8 cellular contexts compared by ENCODE assay signal in the genomic region with DNA sequence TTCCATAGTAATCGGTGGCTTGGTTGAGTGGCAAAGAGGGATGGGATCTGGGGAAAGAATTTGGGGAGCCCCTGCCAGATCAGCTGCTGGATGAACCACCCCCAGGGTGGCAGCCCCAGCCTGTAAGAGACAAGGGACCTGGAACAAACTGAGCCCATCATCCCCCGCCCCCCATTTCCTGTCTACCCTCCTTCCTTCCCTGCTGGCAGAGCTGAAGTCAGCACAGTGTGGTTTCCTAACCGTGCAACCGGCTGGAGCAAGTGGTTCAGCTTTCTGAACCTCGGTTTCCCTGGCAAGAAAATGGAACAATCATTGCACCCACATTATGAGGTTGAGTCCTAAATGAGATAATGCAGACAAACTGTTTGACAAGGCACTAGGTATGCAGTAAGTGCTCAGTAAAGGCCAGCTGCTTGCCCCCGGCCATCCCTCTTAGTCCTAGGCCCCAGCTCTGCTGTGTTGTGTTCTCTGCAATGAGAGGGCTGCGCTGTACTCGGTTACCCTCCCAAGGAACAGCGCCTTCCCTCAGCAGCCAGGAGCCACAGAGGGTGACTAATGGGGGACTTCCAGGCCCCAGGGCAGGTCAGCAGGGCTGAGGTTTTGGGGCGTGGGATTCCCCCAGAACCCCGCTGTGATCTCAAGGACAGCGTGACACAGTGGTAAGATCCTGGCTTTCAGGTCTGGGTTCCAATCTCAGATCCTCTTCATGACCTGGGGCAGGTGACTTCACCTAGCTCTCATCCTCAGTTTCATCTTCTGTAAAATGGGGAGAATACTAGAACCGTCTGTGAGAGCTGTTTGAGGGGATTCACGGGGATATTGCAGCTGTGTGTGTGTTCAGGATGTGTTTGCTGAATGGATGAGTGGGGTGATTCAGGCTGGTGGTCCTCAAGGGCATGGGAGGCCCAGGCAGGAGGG. TPM values are rescaled to one million over a fixed set of nuclear protein-coding genes. Genes with fewer than 3 reads are reported as not detected.
DNase-seq lines count a peak whose midpoint lies in the region; ATAC-seq, FAIRE-seq and TF ChIP-seq lines count a peak whose summit lies in the region.

No MANE protein-coding gene starts in this region.

- WGBS in H1 (ENCODE audit: extremely low coverage in 1 of 2, insufficient coverage in 1 of 2, insufficient read length in 1 of 2, insufficient replicate concordance in 2 of 2, low coverage in 1 of 2, low lambda C conversion rate in 2 of 2, missing lambda C conversion rate in 1 of 2), 2 experiments: 86% methylated on average over 14 of the region's 14 CpGs; no CpG with 5 or more reads in 1 of the 2 experiments

- no peak for FAIRE-seq in H1 (lab: Jason Lieb, UNC)

- no peak for TF ChIP-seq POLR2A in H1 (IDR thresholded peaks at IDR 0.05; ENCODE audit: control extremely low read depth in 1 of 2, low read depth in 2 of 2, low read length in 2 of 2)

- no peaks in the 10 kb centered on the region for H3K23me2 ChIP-seq in H1 (ENCODE audit: low read depth, low read length)

- H2AFZ ChIP-seq in H1 (ENCODE audit: low read length): no peak overlapping the region
- no peak overlapping the region for H2AFZ ChIP-seq in Karpas-422 (ENCODE audit: low read length)

- no peak overlapping the region; the same call in 1 of the 2 replicates for H2BK12ac ChIP-seq in H1 (ENCODE audit: low read depth, low read length)

- H4K8ac ChIP-seq in H1 (ENCODE audit: extremely low read depth, insufficient read depth, low read length): no peak overlapping the region

- ATAC-seq in Right ventricle myocardium superior (ENCODE audit: poor library complexity) (peak; percentile 36), HG03439 (IDR thresholded peaks at IDR 0.05; ENCODE audit: unreplicated experiment) (peak; percentile 87)

- H2BK15ac ChIP-seq in H1 (ENCODE audit: low read length): no peak overlapping the region

- H3K27ac ChIP-seq in H1 (ENCODE audit: low read depth, low read length) (no peak overlapping the region), Karpas-422 (ENCODE audit: low read length) (no peak overlapping the region)

- H3K4me3 ChIP-seq in H1 (ENCODE audit: extremely low read depth in 1 of 4, insufficient read depth in 2 of 4, low read depth in 3 of 4, low read length in 4 of 4) (no peak overlapping the region), Karpas-422 (ENCODE audit: low read length) (no peak overlapping the region)

- no peak overlapping the region for H3K23ac ChIP-seq in H1 (ENCODE audit: insufficient read length)

- no peak for TF ChIP-seq CTCF in H1 (IDR thresholded peaks at IDR 0.05; ENCODE audit: control extremely low read depth in 1 of 3, insufficient read depth in 1 of 3, low read depth in 1 of 3, low read length in 3 of 3)

- CTCF ChIA-PET in H1 (lab: Charles Lee; ENCODE audit: partially characterized antibody): interaction anchor here (0.7 to 22.5 kb wide), 32 partner anchors 10 to 479 kb away, joined by 3 to 523 read pairs (median 4); a partner anchor contains a TSS

- H3K9me2 ChIP-seq in Karpas-422 (replicated peaks; ENCODE audit: insufficient read depth, low read length): no peaks in the 10 kb centered on the region

- H3K36me3 ChIP-seq in H1 (ENCODE audit: control insufficient read depth in 2 of 4, insufficient read depth in 4 of 4, low read length in 3 of 4) (no peaks in the 10 kb centered on the region), Karpas-422 (ENCODE audit: insufficient read depth, low read length) (no peaks in the 10 kb centered on the region)

- H4K5ac ChIP-seq in H1 (ENCODE audit: insufficient read length, low read depth, low read length): no peak overlapping the region

- no peaks in the 10 kb centered on the region for H3K79me1 ChIP-seq in H1 (ENCODE audit: low read depth, low read length)

- no peak overlapping the region for H4K91ac ChIP-seq in H1 (replicated peaks; ENCODE audit: insufficient read length, low read length)

- H2BK5ac ChIP-seq in H1 (ENCODE audit: low read depth, low read length): no peak overlapping the region; the same call in 1 of the 2 replicates

- H3K4me2 ChIP-seq in H1 (ENCODE audit: insufficient read depth in 1 of 2, low read depth in 2 of 2, low read length in 2 of 2): no peak overlapping the region
- no peak overlapping the region for H3K4me2 ChIP-seq in Karpas-422 (ENCODE audit: low read depth, low read length, poor library complexity, severe bottlenecking)

- H4K20me1 ChIP-seq in H1 (replicated peaks in 1 of 2; ENCODE audit: control insufficient read depth in 1 of 2, insufficient read depth in 2 of 2, low read length in 2 of 2) (no peaks in the 10 kb centered on the region), Karpas-422 (ENCODE audit: insufficient read depth, low read depth, low read length) (no peaks in the 10 kb centered on the region)

- POLR2A ChIA-PET in H1 (lab: Charles Lee; ENCODE audit: partially characterized antibody): interaction anchor here (1.1 to 3.5 kb wide), 9 partner anchors 9 to 56 kb away, joined by 3 to 14 read pairs (median 4); a partner anchor contains a TSS

- TF ChIP-seq RAD21 in H1 (IDR thresholded peaks at IDR 0.05 in 1 of 2, conservative IDR thresholded peaks at IDR 0.05 in 1 of 2; ENCODE audit: low read depth in 2 of 2, low read length in 2 of 2): no peak

- H3K9ac ChIP-seq in H1 (replicated peaks in 1 of 4; ENCODE audit: extremely low read depth in 1 of 4, low read depth in 3 of 4, low read length in 3 of 4): no peak overlapping the region
- H3K9ac ChIP-seq in Karpas-422 (ENCODE audit: low read length): no peak overlapping the region

- H3K14ac ChIP-seq in H1 (ENCODE audit: insufficient read length): no peak overlapping the region

- peak; percentile 61 for DNase-seq in Right ventricle myocardium superior
- DNase-seq in cardiac septum (ENCODE audit: low spot score): no peak
- peak; percentile 77 to 80 for DNase-seq in activated CD4-positive, alpha-beta T cell treated with anti-CD3 and anti-CD28 coated beads for 4 hours
- DNase-seq in H1 (ENCODE audit: low read depth in 1 of 2, low spot score in 2 of 2): no peak
- DNase-seq in stimulated activated CD8-positive, alpha-beta memory T cell treated with anti-CD3 and anti-CD28 coated beads, Interleukin-12 subunit alpha, Interleukin-12 subunit beta, amount 100 ng/mL, for 4 hours (ENCODE audit: low read depth): peak; percentile 70
- no peak for DNase-seq in Karpas-422
- DNase-seq in NCI-H774 (lab: John Stamatoyannopoulos, UW): no peak

- H3K79me2 ChIP-seq in H1 (ENCODE audit: control insufficient read depth in 1 of 2, insufficient read depth in 2 of 2, low read length in 2 of 2) (no peaks in the 10 kb centered on the region), Karpas-422 (ENCODE audit: low read length) (no peaks in the 10 kb centered on the region)

- no peak overlapping the region for H2BK120ac ChIP-seq in H1 (replicated peaks; ENCODE audit: low read depth, low read length)

- intact Hi-C loops in Right ventricle myocardium superior (cut with DNase I): no loop called here
- intact Hi-C loops in cardiac septum (cut with DNase I): loop anchor here (10.0 kb wide), 1 partner anchor 102 kb away; a partner anchor contains a TSS

- no peak overlapping the region; the same call in 1 of the 2 replicates for H2AK5ac ChIP-seq in H1 (ENCODE audit: low read depth, low read length)

- peaks cover 0 to 6% (median 4%) of the 10 kb centered on the region in 4 experiments; a peak in 4 of 7 replicates for H3K4me1 ChIP-seq in H1 (replicated peaks in 1 of 4; ENCODE audit: control insufficient read depth in 3 of 4, insufficient read depth in 4 of 4, low read length in 3 of 4)
- H3K4me1 ChIP-seq in Karpas-422 (ENCODE audit: low read length): peaks cover 10% of the 10 kb centered on the region

- H3K27me3 ChIP-seq in H1 (replicated peaks in 1 of 4; ENCODE audit: control insufficient read depth in 3 of 4, extremely low read depth in 1 of 4, insufficient read depth in 3 of 4, low read length in 3 of 4) (no peaks in the 10 kb centered on the region), Karpas-422 (ENCODE audit: low read length) (no peaks in the 10 kb centered on the region; the same call in 1 of the 2 replicates)

- no peaks in the 10 kb centered on the region for H3K9me3 ChIP-seq in H1 (ENCODE audit: insufficient read depth in 2 of 2, low read depth in 1 of 2, low read length in 1 of 2)
- peaks cover 4% of the 10 kb centered on the region; the same call in 1 of the 2 replicates for H3K9me3 ChIP-seq in Karpas-422 (ENCODE audit: low read length)

- no peak overlapping the region for H3K18ac ChIP-seq in H1 (ENCODE audit: extremely low read depth, low read length)

- peak overlapping the region; percentile 19; the same call in 1 of the 2 replicates for H2BK20ac ChIP-seq in H1 (ENCODE audit: low read length)

- H3K4ac ChIP-seq in H1 (replicated peaks; ENCODE audit: insufficient read length, low read depth, low read length): no peak overlapping the region

- TF ChIP-seq EP300 in H1 (IDR thresholded peaks at IDR 0.05; ENCODE audit: borderline replicate concordance in 1 of 2, low read depth in 2 of 2, low read length in 2 of 2): no peak

- H3K56ac ChIP-seq in H1 (replicated peaks; ENCODE audit: insufficient read length, low read depth, low read length): peak overlapping the region; percentile 47

RNA-seq across cellular contexts. Expression of a gene that starts 16.5 kb away (rescaled TPM):
- total RNA-seq in Right ventricle myocardium superior (4.2 TPM), cardiac septum (3.1 TPM)
- total RNA-seq in H1 (2021; fragmentation: NEBNext Ultra II Directional; extraction: Animal tissue kit (Norgen Biotek cat#: 25700)): 0.13 TPM in 1 of 2 replicates, not detected in the other
- polyA plus RNA-seq in H1 (2011; rRNA removed): 0.18 and 0.19 TPM in 2 replicates
- 0.09 TPM for polyA plus RNA-seq in H1 (2011; cell fraction: cytosol; rRNA removed)
- 0.09 TPM for polyA plus RNA-seq in H1 (2011; cell fraction: nucleus; rRNA removed)
- polyA plus RNA-seq in H1 (2012, experiment 1 of 2): 0.09 TPM in 1 of 4 replicates, not detected in the others
- polyA plus RNA-seq in H1 (2012, experiment 2 of 2): not detected
- polyA plus RNA-seq in H1 (2013, experiment 1 of 2): 0.08 TPM
- polyA plus RNA-seq in H1 (2013, experiment 2 of 2): 0.06 TPM
- polyA minus RNA-seq in H1 (2011; rRNA and poly(A)+ RNA removed): 0.10 TPM in 1 of 2 replicates, not detected in the other
- not detected for polyA minus RNA-seq in H1 (2011; cell fraction: cytosol; rRNA and poly(A)+ RNA removed)
- polyA minus RNA-seq in H1 (2011; cell fraction: nucleus; rRNA and poly(A)+ RNA removed): not detected
- 0.97 and 2.5 TPM in 2 replicates for total RNA-seq in Karpas-422 (2014; rRNA removed; shearing (Covaris generic); ENCODE audit: low replicate concordance)

RNA-seq across cellular contexts. Expression of a gene that starts 19.3 kb away (rescaled TPM):
- total RNA-seq in Right ventricle myocardium superior (0.54 TPM), cardiac septum (3.4 TPM)
- total RNA-seq in H1 (2021; fragmentation: NEBNext Ultra II Directional; extraction: Animal tissue kit (Norgen Biotek cat#: 25700)): 0.48 and 0.61 TPM in 2 replicates
- polyA plus RNA-seq in H1 (2011; rRNA removed): 0.35 TPM in 2 replicates
- polyA plus RNA-seq in H1 (2011; cell fraction: cytosol; rRNA removed): 0.41 TPM
- 0.27 TPM for polyA plus RNA-seq in H1 (2011; cell fraction: nucleus; rRNA removed)
- 0.16 to 0.42 TPM (median 0.24 TPM) in 4 replicates for polyA plus RNA-seq in H1 (2012, experiment 1 of 2)
- polyA plus RNA-seq in H1 (2012, experiment 2 of 2): 0.26 TPM
- polyA plus RNA-seq in H1 (2013, experiment 1 of 2): 0.55 TPM
- 0.68 TPM for polyA plus RNA-seq in H1 (2013, experiment 2 of 2)
- not detected in 2 replicates for polyA minus RNA-seq in H1 (2011; rRNA and poly(A)+ RNA removed)
- polyA minus RNA-seq in H1 (2011; cell fraction: cytosol; rRNA and poly(A)+ RNA removed): not detected
- not detected for polyA minus RNA-seq in H1 (2011; cell fraction: nucleus; rRNA and poly(A)+ RNA removed)
- total RNA-seq in Karpas-422 (2014; rRNA removed; shearing (Covaris generic); ENCODE audit: low replicate concordance): not detected in 2 replicates

RNA-seq across cellular contexts. Expression of a gene that starts 54.8 kb away (rescaled TPM):
- 484 TPM for total RNA-seq in Right ventricle myocardium superior
- total RNA-seq in cardiac septum: 432 TPM
- 78.1 and 82.3 TPM in 2 replicates for total RNA-seq in H1 (2021; fragmentation: NEBNext Ultra II Directional; extraction: Animal tissue kit (Norgen Biotek cat#: 25700))
- 54.5 and 72.1 TPM in 2 replicates for polyA plus RNA-seq in H1 (2011; rRNA removed)
- 78.1 TPM for polyA plus RNA-seq in H1 (2011; cell fraction: cytosol; rRNA removed)
- polyA plus RNA-seq in H1 (2011; cell fraction: nucleus; rRNA removed): 62.2 TPM
- 90.4 to 92.7 TPM (median 91.1 TPM) in 4 replicates for polyA plus RNA-seq in H1 (2012, experiment 1 of 2)
- polyA plus RNA-seq in H1 (2012, experiment 2 of 2): 48.9 TPM
- 70.5 TPM for polyA plus RNA-seq in H1 (2013, experiment 1 of 2)
- polyA plus RNA-seq in H1 (2013, experiment 2 of 2): 70.7 TPM
- polyA minus RNA-seq in H1 (2011; rRNA and poly(A)+ RNA removed): 43.8 and 59.1 TPM in 2 replicates
- 19.7 TPM for polyA minus RNA-seq in H1 (2011; cell fraction: cytosol; rRNA and poly(A)+ RNA removed)
- 42.0 TPM for polyA minus RNA-seq in H1 (2011; cell fraction: nucleus; rRNA and poly(A)+ RNA removed)
- 60.9 and 102 TPM in 2 replicates for total RNA-seq in Karpas-422 (2014; rRNA removed; shearing (Covaris generic); ENCODE audit: low replicate concordance)

RNA-seq across cellular contexts. Expression of a gene that starts 56.2 kb away (rescaled TPM):
- total RNA-seq in Right ventricle myocardium superior (18.9 TPM), cardiac septum (29.2 TPM)
- total RNA-seq in H1 (2021; fragmentation: NEBNext Ultra II Directional; extraction: Animal tissue kit (Norgen Biotek cat#: 25700)): 89.6 and 103 TPM in 2 replicates
- polyA plus RNA-seq in H1 (2011; rRNA removed): 16.0 and 21.4 TPM in 2 replicates
- polyA plus RNA-seq in H1 (2011; cell fraction: cytosol; rRNA removed): 38.1 TPM
- 57.9 TPM for polyA plus RNA-seq in H1 (2011; cell fraction: nucleus; rRNA removed)
- 66.9 to 81.1 TPM (median 74.1 TPM) in 4 replicates for polyA plus RNA-seq in H1 (2012, experiment 1 of 2)
- polyA plus RNA-seq in H1 (2012, experiment 2 of 2): 10.3 TPM
- polyA plus RNA-seq in H1 (2013, experiment 1 of 2): 46.8 TPM
- polyA plus RNA-seq in H1 (2013, experiment 2 of 2): 41.7 TPM
- polyA minus RNA-seq in H1 (2011; rRNA and poly(A)+ RNA removed): 53.9 and 54.8 TPM in 2 replicates
- polyA minus RNA-seq in H1 (2011; cell fraction: cytosol; rRNA and poly(A)+ RNA removed): 43.7 TPM
- 142 TPM for polyA minus RNA-seq in H1 (2011; cell fraction: nucleus; rRNA and poly(A)+ RNA removed)
- total RNA-seq in Karpas-422 (2014; rRNA removed; shearing (Covaris generic); ENCODE audit: low replicate concordance): 89.4 and 108 TPM in 2 replicates

Comparison
In these comparisons a context has a peak if more than half of its experiments do, and no peak if none do; other contexts are left out.
1. DNase-seq: peak in Right ventricle myocardium superior (single experiment), activated CD4-positive, alpha-beta T cell treated with anti-CD3 and anti-CD28 coated beads for 4 hours (2 of 2) and stimulated activated CD8-positive, alpha-beta memory T cell treated with anti-CD3 and anti-CD28 coated beads, Interleukin-12 subunit alpha, Interleukin-12 subunit beta, amount 100 ng/mL, for 4 hours (single experiment); none in cardiac septum (single experiment), H1 (0 of 2), Karpas-422 (single experiment) and NCI-H774 (single experiment).